In genomic region chr11:19365743-19366410, GRCh38 we compare ENCODE assay signal across 17 cellular contexts.
A peak's percentile ranks its signal among the peaks of the same experiment; 100 is the strongest.
DNase-seq lines count a peak whose midpoint lies in the region; ATAC-seq and TF ChIP-seq lines count a peak whose summit lies in the region.
"Had no signal": no experiment of that assay in that cellular context is flagged by ENCODE, and none has a peak within 500 bp of the region (broad histone marks: within the 10 kb centered on the region; RNA-seq: fewer than 3 reads in every experiment).

No MANE protein-coding gene starts in this region.

- H3K27ac ChIP-seq in transverse colon: peak overlapping the region in 3 of 4 donors; percentile 7 to 38 (median 24)
- H3K27ac ChIP-seq: hepatocyte, SJSA1 had no signal

- ATAC-seq in HG02571 (IDR thresholded peaks at IDR 0.05; ENCODE audit: unreplicated experiment): no peak
- no peak for ATAC-seq in mucosa of descending colon
- ATAC-seq: K562; stimulated activated naive CD8-positive, alpha-beta T cell treated with anti-CD3 and anti-CD28 coated beads, Interleukin-15, amount 100 ng/mL, for 72 hours had no signal

- intact Hi-C loops in transverse colon (cut with DNase I; ENCODE audit: low total_unique reads): no loop called here
- intact Hi-C loops in mucosa of descending colon (cut with DNase I, micrococcal nuclease): no loop called here

- no peak for TF ChIP-seq POLR2A in transverse colon (IDR thresholded peaks at IDR 0.05)

- DNase-seq in NCI-H1436 treated with DMSO at 0.1 percent for 48 hours (lab: John Stamatoyannopoulos, UW): peak; percentile 60
- DNase-seq in NCI-H1436 (lab: John Stamatoyannopoulos, UW): no peak
- DNase-seq in LNCaP clone FGC (ENCODE audit: low read depth): peak; percentile 83
- DNase-seq in fibroblast of the aortic adventitia (ENCODE audit: low read depth): peak; percentile 76
- DNase-seq in transverse colon: no peak
- DNase-seq in putamen (ENCODE audit: low spot score): no peak
- no peak for DNase-seq in mucosa of descending colon
- DNase-seq: 8988T; activated CD8-positive, alpha-beta memory T cell treated with anti-CD3 and anti-CD28 coated beads for 24 hours; COR-L47; NCI-H1694 treated with DMSO at 0.1 percent for 48 hours; NCI-H82; stimulated activated naive CD8-positive, alpha-beta T cell treated with anti-CD3 and anti-CD28 coated beads, Interleukin-15, amount 100 ng/mL, for 72 hours had no signal

- TF ChIP-seq EP300 in transverse colon (IDR thresholded peaks at IDR 0.05; ENCODE audit: low read depth): no peak

- no peaks in the 10 kb centered on the region for H3K27me3 ChIP-seq in transverse colon
- H3K27me3 ChIP-seq: SJSA1 had no signal

- WGBS in transverse colon (ENCODE audit: low coverage in 1 of 2), 2 donors: 43% methylated on average over 1 of the region's 1 CpG

- H3K4me1 ChIP-seq in transverse colon (peaks cover 0 to 9% (median 0%) of the 10 kb centered on the region in 4 donors), mucosa of descending colon (ENCODE audit: low read depth) (no peaks in the 10 kb centered on the region)

- H3K9me3 ChIP-seq in transverse colon (no peaks in the 10 kb centered on the region), mucosa of descending colon (no peaks in the 10 kb centered on the region)
- H3K9me3 ChIP-seq: SJSA1 had no signal

- no peaks in the 10 kb centered on the region for H3K36me3 ChIP-seq in transverse colon
- H3K36me3 ChIP-seq in mucosa of descending colon (ENCODE audit: low read depth): no peaks in the 10 kb centered on the region
- H3K36me3 ChIP-seq: SJSA1 had no signal

- no peak for TF ChIP-seq CTCF in LNCaP clone FGC (IDR thresholded peaks at IDR 0.05; ENCODE audit: control insufficient read depth, extremely low read depth, insufficient read depth)
- TF ChIP-seq CTCF in fibroblast of the aortic adventitia (IDR thresholded peaks at IDR 0.05; ENCODE audit: insufficient read depth, low read length): no peak
- no peak for TF ChIP-seq CTCF in transverse colon (IDR thresholded peaks at IDR 0.05)
- no peak for TF ChIP-seq CTCF in mucosa of descending colon (IDR thresholded peaks at IDR 0.05)

- H3K4me3 ChIP-seq in LNCaP clone FGC (ENCODE audit: low read depth, low read length) (no peak overlapping the region), fibroblast of the aortic adventitia (ENCODE audit: low read depth, low read length) (no peak overlapping the region), transverse colon (no peak overlapping the region), mucosa of descending colon (no peak overlapping the region)
- H3K4me3 ChIP-seq: hepatocyte, K562, SJSA1 had no signal

- in situ Hi-C loops in transverse colon (cut with MboI; ENCODE audit: low pct_ligation_motif_present in 1 of 4, low pct_unique_long_range_greater_than_20kb in 1 of 4, low sequenced_read_pairs in 3 of 4): no loop called here

Comparison
In these comparisons a context has a peak if more than half of its experiments do, and no peak if none do; other contexts are left out.
1. DNase-seq: peak in NCI-H1436 treated with DMSO at 0.1 percent for 48 hours (single experiment), LNCaP clone FGC (single experiment) and fibroblast of the aortic adventitia (single experiment); none in NCI-H1436 (single experiment), transverse colon (single experiment), putamen (single experiment) and mucosa of descending colon (0 of 3).